ENCODE assay signal across 17 cellular contexts in the genomic region with DNA sequence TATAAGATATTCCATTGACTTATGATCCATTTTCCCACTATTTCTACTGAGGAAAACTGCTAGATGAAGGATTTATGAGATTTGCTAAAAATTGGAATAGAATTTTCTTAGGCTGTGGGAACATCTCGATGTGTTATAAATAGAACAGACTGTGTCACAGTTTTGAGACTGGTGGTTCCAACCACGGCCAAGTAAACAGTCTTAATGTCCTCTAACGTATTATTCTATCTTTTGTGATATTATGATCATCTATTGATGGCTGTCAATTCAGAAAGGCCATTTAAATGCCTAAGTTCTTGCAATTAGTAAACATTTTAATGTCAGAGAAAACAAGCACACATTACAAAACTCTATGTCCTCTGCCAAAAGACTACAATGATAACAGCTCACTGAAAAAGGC.
"Had no signal": no experiment of that assay in that cellular context is flagged by ENCODE, and none has a peak within 500 bp of the region (broad histone marks: within the 10 kb centered on the region; RNA-seq: fewer than 3 reads in every experiment).

No MANE protein-coding gene starts in this region.

- H3K27me3 ChIP-seq: neural progenitor cell, ovary, transverse colon had no signal

- H3K9me3 ChIP-seq: ovary, transverse colon had no signal

- ATAC-seq: left lobe of liver, T-helper 17 cell had no signal

- H3K9me3 Mint-ChIP-seq: activated CD4-positive, alpha-beta T cell treated with anti-CD3 and anti-CD28 coated beads, Interleukin-2, amount 10 ng/mL, durations not matched to agents 7 days and 5 days; neural progenitor cell had no signal

- H3K4me3 Mint-ChIP-seq: activated CD4-positive, alpha-beta T cell treated with anti-CD3 and anti-CD28 coated beads, Interleukin-2, amount 10 ng/mL, durations not matched to agents 7 days and 5 days; activated naive CD8-positive, alpha-beta T cell; neural progenitor cell; T-helper 17 cell had no signal

- H3K4me3 ChIP-seq: neural progenitor cell, ovary, transverse colon had no signal

- H3K27ac ChIP-seq: neural progenitor cell, ovary, transverse colon had no signal

- H3K27me3 Mint-ChIP-seq: activated CD4-positive, alpha-beta T cell treated with anti-CD3 and anti-CD28 coated beads, Interleukin-2, amount 10 ng/mL, durations not matched to agents 7 days and 5 days; activated naive CD8-positive, alpha-beta T cell; T-helper 17 cell had no signal

- H3K4me1 Mint-ChIP-seq: activated CD4-positive, alpha-beta T cell treated with anti-CD3 and anti-CD28 coated beads, Interleukin-2, amount 10 ng/mL, durations not matched to agents 7 days and 5 days; neural progenitor cell had no signal

- H3K27ac Mint-ChIP-seq: activated CD4-positive, alpha-beta T cell treated with anti-CD3 and anti-CD28 coated beads, Interleukin-2, amount 10 ng/mL, durations not matched to agents 7 days and 5 days; activated naive CD8-positive, alpha-beta T cell; neural progenitor cell; T-helper 17 cell had no signal

- DNase-seq: activated CD4-positive, alpha-beta T cell treated with anti-CD3 and anti-CD28 coated beads, Interleukin-2, amount 10 ng/mL, durations not matched to agents 7 days and 5 days; activated CD4-positive, CD25-positive, alpha-beta regulatory T cell; activated effector memory CD4-positive, alpha-beta T cell treated with anti-CD3 and anti-CD28 coated beads, Interleukin-2, amount 50 U/mL, for 16 hours; activated T-cell treated with anti-CD3 and anti-CD28 coated beads, Interleukin-2, amount 50 U/mL, for 1 hour; cortex of kidney; effector memory CD4-positive, alpha-beta T cell; ovary; retina; SHP77 treated with DMSO at 0.1 percent for 48 hours; small intestine; T-helper 17 cell; transverse colon had no signal

- H3K36me3 ChIP-seq: neural progenitor cell, ovary, transverse colon had no signal

- FAIRE-seq: bronchial epithelial cell, TTC549 had no signal

- H3K4me1 ChIP-seq: neural progenitor cell, transverse colon had no signal
